ENCODE assay signal across 8 cellular contexts in the genomic region with DNA sequence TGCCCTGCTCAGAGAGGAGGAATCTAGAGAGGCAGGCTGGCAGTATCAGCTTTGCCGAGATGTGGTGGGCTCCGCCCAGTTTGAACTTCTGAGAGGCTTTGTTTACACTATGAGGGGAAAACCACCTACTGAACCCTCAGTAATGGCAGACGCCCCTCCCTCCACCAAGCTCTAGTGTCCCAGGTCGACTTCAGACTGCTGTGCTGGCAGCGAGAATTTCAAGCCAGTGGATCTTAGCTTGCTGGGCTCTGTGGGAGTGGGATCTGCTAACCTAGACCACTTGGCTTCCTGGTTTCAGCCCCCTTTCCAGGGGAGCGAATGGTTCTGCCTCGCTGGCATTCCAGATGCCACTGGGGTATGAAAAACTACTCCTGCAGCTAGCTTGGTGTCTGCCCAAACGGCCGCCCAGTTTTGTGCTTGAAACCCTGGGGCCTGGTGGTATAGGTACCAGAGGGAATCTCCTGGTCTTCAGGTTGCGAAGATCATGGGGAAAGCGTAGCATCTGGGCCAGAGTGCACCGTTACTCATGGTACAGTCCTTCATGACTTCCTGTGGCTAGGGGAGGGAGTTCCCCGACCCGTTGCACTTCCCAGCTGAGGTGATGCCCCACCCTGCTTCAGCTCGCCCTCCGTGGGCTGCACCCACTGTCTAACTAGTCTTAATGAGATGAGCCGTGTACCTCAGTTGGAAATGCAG. TPM values are rescaled to one million over a fixed set of nuclear protein-coding genes. Genes with fewer than 3 reads are reported as not detected.
DNase-seq lines count a peak whose midpoint lies in the region; ATAC-seq and TF ChIP-seq lines count a peak whose summit lies in the region.

No MANE protein-coding gene starts in this region.

- in situ Hi-C loops in GM13977 (cut with MboI; ENCODE audit: low pct_unique_long_range_greater_than_20kb, low sequenced_read_pairs, unreplicated experiment), result loop anchor here (25.0 kb wide), 1 partner anchor 88 kb away; no protein-coding TSS in a partner anchor

- peak; percentile 40 to 56 for DNase-seq in activated CD8-positive, alpha-beta memory T cell treated with anti-CD3 and anti-CD28 coated beads for 4 hours (ENCODE audit: low read depth in 2 of 2)
- peak; percentile 30 for DNase-seq in stimulated activated CD4-positive, alpha-beta T cell treated with anti-CD3 and anti-CD28 coated beads, Interleukin-2, amount 100 ng/mL, for 4 hours (ENCODE audit: low read depth)
- DNase-seq in Right ventricle myocardium inferior (ENCODE audit: missing footprints), result no peak
- no peak for DNase-seq in AML-193 (lab: John Stamatoyannopoulos, UW)
- DNase-seq in GM13977 (ENCODE audit: low spot score), result no peak
- DNase-seq in NCI-H187 (lab: John Stamatoyannopoulos, UW), result no peak

- ATAC-seq in GM19023 (IDR thresholded peaks at IDR 0.05; ENCODE audit: unreplicated experiment) (peak; percentile 80), HG03066 (IDR thresholded peaks at IDR 0.05; ENCODE audit: low read depth, unreplicated experiment) (peak; percentile 45), Right ventricle myocardium inferior (no peak)

- intact Hi-C loops in Right ventricle myocardium inferior (cut with DNase I), result no loop called here

- no peak for TF ChIP-seq CTCF in GM13977 (IDR thresholded peaks at IDR 0.05; ENCODE audit: extremely low read depth, insufficient read depth, missing control alignments)

RNA-seq across cellular contexts. Expression of a gene that starts 43.6 kb away (rescaled TPM):
- total RNA-seq in Right ventricle myocardium inferior, result 6.5 TPM

Comparison
In these comparisons a context has a peak if more than half of its experiments do, and no peak if none do; other contexts are left out.
1. DNase-seq: peak in activated CD8-positive, alpha-beta memory T cell treated with anti-CD3 and anti-CD28 coated beads for 4 hours (2 of 2) and stimulated activated CD4-positive, alpha-beta T cell treated with anti-CD3 and anti-CD28 coated beads, Interleukin-2, amount 100 ng/mL, for 4 hours (single experiment); none in Right ventricle myocardium inferior (single experiment), AML-193 (0 of 2), GM13977 (single experiment) and NCI-H187 (0 of 2).